10 cellular contexts compared by ENCODE assay signal in genomic region chr2:188235364-188235763, GRCh38.
DNase-seq lines count a peak whose midpoint lies in the region; ATAC-seq lines count a peak whose summit lies in the region.
"Had no signal": no experiment of that assay in that cellular context is flagged by ENCODE, and none has a peak within 500 bp of the region (broad histone marks: within the 10 kb centered on the region; RNA-seq: fewer than 3 reads in every experiment).

No MANE protein-coding gene starts in this region.

- H3K27ac Mint-ChIP-seq in activated T-cell treated with anti-CD3 and anti-CD28 coated beads, Interleukin-2, amount 50 U/mL, for 24 hours = no peak overlapping the region

- peaks cover 5% of the 10 kb centered on the region for H3K4me1 Mint-ChIP-seq in activated T-cell treated with anti-CD3 and anti-CD28 coated beads, Interleukin-2, amount 50 U/mL, for 24 hours (ENCODE audit: low read depth)

- peaks cover 2% of the 10 kb centered on the region for H3K9me3 Mint-ChIP-seq in activated T-cell treated with anti-CD3 and anti-CD28 coated beads, Interleukin-2, amount 50 U/mL, for 24 hours

- ATAC-seq in HG02623 (IDR thresholded peaks at IDR 0.05; ENCODE audit: unreplicated experiment) (peak; percentile 95), HG03521 (IDR thresholded peaks at IDR 0.05; ENCODE audit: unreplicated experiment) (peak; percentile 92)
- ATAC-seq: gastroesophageal sphincter, Right ventricle myocardium inferior had no signal

- DNase-seq in activated T-cell treated with anti-CD3 and anti-CD28 coated beads for 48 hours (ENCODE audit: low read depth) (peak; percentile 3), islet precursor cell (no peak), AG20443 (ENCODE audit: low spot score) (no peak)
- DNase-seq in activated T-cell treated with anti-CD3 and anti-CD28 coated beads, Interleukin-2, amount 50 U/mL, for 24 hours = no peak
- DNase-seq in stimulated activated CD8-positive, alpha-beta memory T cell treated with anti-CD3 and anti-CD28 coated beads, Interleukin-4, amount 100 ng/mL, for 48 hours = peak; percentile 42
- DNase-seq in activated CD4-positive, CD25-positive, alpha-beta regulatory T cell treated with anti-CD3 and anti-CD28 coated beads, Interleukin-2, amount 50 U/mL, for 72 hours = no peak

- no peak overlapping the region for H3K4me3 Mint-ChIP-seq in activated T-cell treated with anti-CD3 and anti-CD28 coated beads, Interleukin-2, amount 50 U/mL, for 24 hours

- H3K36me3 Mint-ChIP-seq in activated T-cell treated with anti-CD3 and anti-CD28 coated beads, Interleukin-2, amount 50 U/mL, for 24 hours (ENCODE audit: low read depth) = no peaks in the 10 kb centered on the region

- H3K27me3 Mint-ChIP-seq in activated T-cell treated with anti-CD3 and anti-CD28 coated beads, Interleukin-2, amount 50 U/mL, for 24 hours = no peaks in the 10 kb centered on the region

Comparison
In these comparisons a context has a peak if more than half of its experiments do, and no peak if none do; other contexts are left out.
1. DNase-seq: peak in activated T-cell treated with anti-CD3 and anti-CD28 coated beads for 48 hours (single experiment) and stimulated activated CD8-positive, alpha-beta memory T cell treated with anti-CD3 and anti-CD28 coated beads, Interleukin-4, amount 100 ng/mL, for 48 hours (single experiment); none in activated T-cell treated with anti-CD3 and anti-CD28 coated beads, Interleukin-2, amount 50 U/mL, for 24 hours (single experiment), islet precursor cell (single experiment), activated CD4-positive, CD25-positive, alpha-beta regulatory T cell treated with anti-CD3 and anti-CD28 coated beads, Interleukin-2, amount 50 U/mL, for 72 hours (single experiment) and AG20443 (single experiment).